In genomic region chr7:143369678-143370651, GRCh38 we compare ENCODE assay signal across 1 cellular context.
TF ChIP-seq lines count a peak whose summit lies in the region.

No MANE protein-coding gene starts in this region.

TF ChIP-seq in WTC11, 78 proteins besides CTCF, POLR2A, EP300 and RAD21 (continued from another document):
- TF ChIP-seq FOXK1 (CRISPR knock-in tag; IDR thresholded peaks at IDR 0.05): no peak
- TF ChIP-seq MXD4 (CRISPR knock-in tag; IDR thresholded peaks at IDR 0.05; ENCODE audit: borderline replicate concordance): peak; percentile 83; the same call in 1 of the 2 replicates
- TF ChIP-seq TEAD1 (CRISPR knock-in tag; IDR thresholded peaks at IDR 0.05): no peak
- TF ChIP-seq ZSCAN18 (CRISPR knock-in tag; IDR thresholded peaks at IDR 0.05): peak; percentile 88
- TF ChIP-seq AFF4 (CRISPR knock-in tag; IDR thresholded peaks at IDR 0.05; ENCODE audit: borderline replicate concordance): no peak
- no peak for TF ChIP-seq NR2C2 (CRISPR knock-in tag; IDR thresholded peaks at IDR 0.05)
- TF ChIP-seq ZNF138 (CRISPR knock-in tag; conservative IDR thresholded peaks at IDR 0.05): no peak
- TF ChIP-seq ZNF532 (CRISPR knock-in tag; IDR thresholded peaks at IDR 0.05; ENCODE audit: borderline replicate concordance): peak; percentile 85; the same call in 1 of the 2 replicates
- TF ChIP-seq CREB1 (CRISPR knock-in tag; IDR thresholded peaks at IDR 0.05): no peak
- no peak for TF ChIP-seq ZBTB21 (CRISPR knock-in tag; IDR thresholded peaks at IDR 0.05; ENCODE audit: borderline replicate concordance)
- TF ChIP-seq RELA (CRISPR knock-in tag; IDR thresholded peaks at IDR 0.05; ENCODE audit: borderline replicate concordance): no peak
- no peak for TF ChIP-seq E2F5 (CRISPR knock-in tag; IDR thresholded peaks at IDR 0.05)
- TF ChIP-seq FOXJ3 (CRISPR knock-in tag; IDR thresholded peaks at IDR 0.05; ENCODE audit: borderline replicate concordance): no peak
- TF ChIP-seq ZNF416 (CRISPR knock-in tag; IDR thresholded peaks at IDR 0.05): no peak
- TF ChIP-seq ERG (CRISPR knock-in tag; IDR thresholded peaks at IDR 0.05): no peak
- TF ChIP-seq ZNF396 (CRISPR knock-in tag; IDR thresholded peaks at IDR 0.05; ENCODE audit: borderline replicate concordance): peak; percentile 48; the same call in 1 of the 2 replicates
